ENCODE assay signal across 1 cellular context in genomic region chr1:184753093-184753492, GRCh38.
TF ChIP-seq lines count a peak whose summit lies in the region.

No MANE protein-coding gene starts in this region.

TF ChIP-seq in liver, 16 proteins besides CTCF, POLR2A, EP300 and RAD21 (continued from another document):
- TF ChIP-seq SP1 (IDR thresholded peaks at IDR 0.05): no peak
- TF ChIP-seq RXRA (IDR thresholded peaks at IDR 0.05): no peak
- TF ChIP-seq, protein P1, sequence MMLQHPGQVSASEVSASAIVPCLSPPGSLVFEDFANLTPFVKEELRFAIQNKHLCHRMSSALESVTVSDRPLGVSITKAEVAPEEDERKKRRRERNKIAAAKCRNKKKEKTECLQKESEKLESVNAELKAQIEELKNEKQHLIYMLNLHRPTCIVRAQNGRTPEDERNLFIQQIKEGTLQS (IDR thresholded peaks at IDR 0.05): no peak
- TF ChIP-seq HNF4A (conservative IDR thresholded peaks at IDR 0.05): no peak
- TF ChIP-seq NR2F2 (IDR thresholded peaks at IDR 0.05): no peak
- no peak for TF ChIP-seq JUND (IDR thresholded peaks at IDR 0.05)
- TF ChIP-seq YY1 (IDR thresholded peaks at IDR 0.05): no peak
- no peak for TF ChIP-seq FOXA1 (IDR thresholded peaks at IDR 0.05)
- TF ChIP-seq FOXA2 (IDR thresholded peaks at IDR 0.05): no peak
- TF ChIP-seq EGR1 (IDR thresholded peaks at IDR 0.05; ENCODE audit: low read depth in 2 of 2): no peak
TF ChIP-seq in liver: peak in this region for 0.
